ENCODE assay signal across 16 cellular contexts in the genomic region with DNA sequence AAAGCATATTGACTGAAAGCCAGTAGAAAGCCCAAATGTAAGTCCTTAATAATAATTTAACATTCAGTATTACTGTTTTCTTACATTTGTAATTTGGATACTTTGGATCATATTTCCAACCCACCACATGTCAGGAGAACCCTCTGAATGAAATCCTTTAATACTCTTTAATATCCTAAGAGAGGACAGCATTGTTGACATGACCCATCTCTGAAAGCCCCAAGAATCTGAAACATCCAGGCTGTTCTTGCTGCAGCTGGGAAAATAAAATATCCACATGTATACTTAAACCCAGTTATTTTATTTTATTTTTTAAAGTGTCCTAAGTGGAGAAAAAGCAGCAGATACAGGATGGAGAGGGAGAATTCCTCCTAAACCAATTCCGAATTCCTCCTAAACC.
DNase-seq lines count a peak whose midpoint lies in the region; ATAC-seq and TF ChIP-seq lines count a peak whose summit lies in the region.
"Had no signal": no experiment of that assay in that cellular context is flagged by ENCODE, and none has a peak within 500 bp of the region (broad histone marks: within the 10 kb centered on the region; RNA-seq: fewer than 3 reads in every experiment).

No MANE protein-coding gene starts in this region.

- H3K4me3 ChIP-seq in AG10803 (ENCODE audit: low read length) (no peak overlapping the region), adipocyte (ENCODE audit: low read length) (no peak overlapping the region), fibroblast of villous mesenchyme (ENCODE audit: low read depth, low read length) (no peak overlapping the region)
- H3K4me3 ChIP-seq: A549, BLaER1, HAP-1 had no signal

- H3K4me1 ChIP-seq in adipocyte (ENCODE audit: control insufficient read depth, insufficient read depth, low read length) = peaks cover 37% of the 10 kb centered on the region
- H3K4me1 ChIP-seq: A549, BLaER1 had no signal

- no peaks in the 10 kb centered on the region for H3K36me3 ChIP-seq in adipocyte (ENCODE audit: control insufficient read depth, insufficient read depth, low read length, severe bottlenecking)
- H3K36me3 ChIP-seq: BLaER1, HAP-1 had no signal

- BruUV-seq in MCF 10A (replicated peaks; lab: Mats Ljungman, UMichigan) = no TSS peak

- peaks cover 6% of the 10 kb centered on the region for H3K36me3 Mint-ChIP-seq in MCF 10A (ENCODE audit: insufficient read depth, unreplicated experiment)
- no peaks in the 10 kb centered on the region for H3K36me3 Mint-ChIP-seq in progenitor cell of endocrine pancreas (ENCODE audit: insufficient read depth)
- H3K36me3 Mint-ChIP-seq: CD14-positive monocyte; CD4-positive, alpha-beta memory T cell had no signal

- intact Hi-C loops in sciatic nerve (cut with DNase I) (loop anchor here (5.0 kb wide), 1 partner anchor 209 kb away; no protein-coding TSS in a partner anchor), MCF 10A (cut with micrococcal nuclease) (no loop called here)

- H3K4me3 Mint-ChIP-seq in MCF 10A (ENCODE audit: unreplicated experiment) (no peak overlapping the region), progenitor cell of endocrine pancreas (ENCODE audit: low read depth) (no peak overlapping the region)
- H3K4me3 Mint-ChIP-seq: CD14-positive monocyte; CD4-positive, alpha-beta memory T cell had no signal

- H3K4me1 Mint-ChIP-seq in MCF 10A (ENCODE audit: insufficient read depth, unreplicated experiment) (no peaks in the 10 kb centered on the region), progenitor cell of endocrine pancreas (ENCODE audit: low read depth) (peaks cover 4% of the 10 kb centered on the region)

- CTCF ChIA-PET in MCF 10A (lab: Yijun Ruan, JAX) = no interaction called here

- TF ChIP-seq CTCF in AG10803 (conservative IDR thresholded peaks at IDR 0.05; ENCODE audit: low read length) = no peak
- TF ChIP-seq CTCF in fibroblast of villous mesenchyme (IDR thresholded peaks at IDR 0.05; ENCODE audit: insufficient read depth, low read depth, low read length) = no peak
- TF ChIP-seq CTCF in MCF 10A (IDR thresholded peaks at IDR 0.05; ENCODE audit: unreplicated experiment) = no peak
- no peak for TF ChIP-seq CTCF in progenitor cell of endocrine pancreas (IDR thresholded peaks at IDR 0.05; ENCODE audit: unreplicated experiment)

- DNase-seq in AG10803 (ENCODE audit: low read depth) = peak; percentile 14
- DNase-seq in adipocyte (ENCODE audit: low read depth) = peak; percentile 34
- DNase-seq in fibroblast of villous mesenchyme (ENCODE audit: low read depth) = peak; percentile 27
- no peak for DNase-seq in sciatic nerve (ENCODE audit: low spot score)
- DNase-seq in MCF 10A (ENCODE audit: unreplicated experiment) = no peak
- DNase-seq in NCI-H2029 treated with DMSO at 0.1 percent for 48 hours (lab: John Stamatoyannopoulos, UW) = no peak
- no peak for DNase-seq in progenitor cell of endocrine pancreas (ENCODE audit: low spot score, unreplicated experiment)
- DNase-seq: CD4-positive, alpha-beta memory T cell; DMS153; DMS79; GF-D8 had no signal

- H3K9me3 Mint-ChIP-seq in MCF 10A (ENCODE audit: unreplicated experiment) (no peaks in the 10 kb centered on the region), progenitor cell of endocrine pancreas (ENCODE audit: low read depth) (no peaks in the 10 kb centered on the region)

- ATAC-seq in sciatic nerve (peak; percentile 58), GM21723 (IDR thresholded peaks at IDR 0.05; ENCODE audit: unreplicated experiment) (no peak)

- no peaks in the 10 kb centered on the region for H3K27me3 Mint-ChIP-seq in MCF 10A (ENCODE audit: insufficient read depth, unreplicated experiment)
- H3K27me3 Mint-ChIP-seq in progenitor cell of endocrine pancreas = peaks cover 3% of the 10 kb centered on the region
- H3K27me3 Mint-ChIP-seq: CD4-positive, alpha-beta memory T cell had no signal

- H3K27ac Mint-ChIP-seq in MCF 10A (ENCODE audit: low read depth, unreplicated experiment) (no peak overlapping the region), progenitor cell of endocrine pancreas (no peak overlapping the region)

- H3K27me3 ChIP-seq in adipocyte (replicated peaks; ENCODE audit: control insufficient read depth, insufficient read depth, low read length) = no peaks in the 10 kb centered on the region
- H3K27me3 ChIP-seq: BLaER1 had no signal

- H3K9ac ChIP-seq in adipocyte (ENCODE audit: low read length) = no peak overlapping the region
- H3K9ac ChIP-seq: BLaER1 had no signal

- POLR2A ChIA-PET in MCF 10A (lab: Yijun Ruan, JAX) = interaction anchor here (0.8 kb wide), 1 partner anchor 201 kb away, joined by 3 read pairs; no protein-coding TSS in a partner anchor

- H3K9me3 ChIP-seq in adipocyte (ENCODE audit: control insufficient read depth, low read length) = no peaks in the 10 kb centered on the region
- H3K9me3 ChIP-seq: A549, BLaER1, HAP-1 had no signal

Comparison
In these comparisons a context has a peak if more than half of its experiments do, and no peak if none do; other contexts are left out.
1. DNase-seq: peak in AG10803 (single experiment), adipocyte (single experiment) and fibroblast of villous mesenchyme (single experiment); none in sciatic nerve (single experiment), MCF 10A (single experiment), NCI-H2029 treated with DMSO at 0.1 percent for 48 hours (single experiment) and progenitor cell of endocrine pancreas (single experiment).